15 cellular contexts compared by ENCODE assay signal in genomic region chr17:75341784-75342183, GRCh38. TPM values are rescaled to one million over a fixed set of nuclear protein-coding genes. Genes with fewer than 3 reads are reported as not detected.
DNase-seq lines count a peak whose midpoint lies in the region; ATAC-seq and TF ChIP-seq lines count a peak whose summit lies in the region.
"Had no signal": no experiment of that assay in that cellular context is flagged by ENCODE, and none has a peak within 500 bp of the region (broad histone marks: within the 10 kb centered on the region; RNA-seq: fewer than 3 reads in every experiment).

No MANE protein-coding gene starts in this region.

- H3K27me3 ChIP-seq in Karpas-422 (ENCODE audit: low read length) (no peaks in the 10 kb centered on the region), osteoblast (ENCODE audit: insufficient read depth, low read length) (no peaks in the 10 kb centered on the region), tibial nerve (no peaks in the 10 kb centered on the region)
- H3K27me3 ChIP-seq: gastroesophageal sphincter had no signal

- no peak for ATAC-seq in activated naive CD8-positive, alpha-beta T cell treated with anti-CD3 and anti-CD28 coated beads, Interleukin-2, amount 10 ng/mL, durations not matched to agents 7 days and 5 days (ENCODE audit: low read depth)
- no peak for ATAC-seq in Right ventricle myocardium inferior
- ATAC-seq: activated naive CD4-positive, alpha-beta T cell treated with anti-CD3 and anti-CD28 coated beads, Interleukin-2, amount 50 U/mL, for 72 hours; gastroesophageal sphincter; SK-N-SH treated with all-trans-retinoic acid at 6 μM for 48 hours had no signal

- H3K27ac Mint-ChIP-seq in activated CD4-positive, alpha-beta T cell treated with anti-CD3 and anti-CD28 coated beads, Interleukin-2, amount 10 ng/mL, durations not matched to agents 7 days and 5 days = peak overlapping the region; percentile 80
- peak overlapping the region; percentile 83 for H3K27ac Mint-ChIP-seq in activated naive CD8-positive, alpha-beta T cell treated with anti-CD3 and anti-CD28 coated beads, Interleukin-2, amount 10 ng/mL, durations not matched to agents 7 days and 5 days

- peaks cover 10% of the 10 kb centered on the region; the same call in 1 of the 2 replicates for H4K20me1 ChIP-seq in Karpas-422 (ENCODE audit: insufficient read depth, low read depth, low read length)
- H4K20me1 ChIP-seq in osteoblast (ENCODE audit: insufficient read depth, low read length) = peaks cover 44% of the 10 kb centered on the region

- TF ChIP-seq CTCF in osteoblast (IDR thresholded peaks at IDR 0.05; ENCODE audit: extremely low read depth, low read depth, low read length) = no peak
- TF ChIP-seq CTCF in tibial nerve (IDR thresholded peaks at IDR 0.05) = no peak

- peak overlapping the region; percentile 90; the same call in 1 of the 2 replicates for H3K27ac ChIP-seq in Karpas-422 (ENCODE audit: low read length)
- H3K27ac ChIP-seq in osteoblast (ENCODE audit: low read depth, low read length) = no peak overlapping the region
- no peak overlapping the region for H3K27ac ChIP-seq in tibial nerve
- H3K27ac ChIP-seq: gastroesophageal sphincter, thoracic aorta had no signal

- TF ChIP-seq EP300 in tibial nerve (IDR thresholded peaks at IDR 0.05) = no peak

- H3K4me3 ChIP-seq in Karpas-422 (ENCODE audit: low read length) = no peak overlapping the region
- no peak overlapping the region for H3K4me3 ChIP-seq in osteoblast (ENCODE audit: insufficient read depth, low read length)
- H3K4me3 ChIP-seq in tibial nerve = no peak overlapping the region
- H3K4me3 ChIP-seq: gastroesophageal sphincter, thoracic aorta had no signal

- intact Hi-C loops in Right ventricle myocardium inferior (cut with DNase I) = no loop called here

- no peak overlapping the region for H3K4me3 Mint-ChIP-seq in activated CD4-positive, alpha-beta T cell treated with anti-CD3 and anti-CD28 coated beads, Interleukin-2, amount 10 ng/mL, durations not matched to agents 7 days and 5 days
- H3K4me3 Mint-ChIP-seq in activated naive CD8-positive, alpha-beta T cell treated with anti-CD3 and anti-CD28 coated beads, Interleukin-2, amount 10 ng/mL, durations not matched to agents 7 days and 5 days = peak overlapping the region; percentile 23

- DNase-seq in activated CD4-positive, alpha-beta T cell treated with anti-CD3 and anti-CD28 coated beads, Interleukin-2, amount 10 ng/mL, durations not matched to agents 7 days and 5 days = no peak
- DNase-seq in activated CD4-positive, alpha-beta T cell treated with anti-CD3 and anti-CD28 coated beads, Interleukin-2, amount 50 U/mL, for 1 hour = no peak
- no peak for DNase-seq in Karpas-422
- no peak for DNase-seq in activated naive CD8-positive, alpha-beta T cell treated with anti-CD3 and anti-CD28 coated beads, Interleukin-2, amount 10 ng/mL, durations not matched to agents 7 days and 5 days
- peak; percentile 41 for DNase-seq in osteoblast (ENCODE audit: insufficient read length, low spot score, missing footprints)
- no peak for DNase-seq in Right ventricle myocardium inferior (ENCODE audit: missing footprints)
- no peak for DNase-seq in NAMALWA (ENCODE audit: low spot score)
- DNase-seq in tibial nerve (ENCODE audit: low spot score in 2 of 2) = no peak
- DNase-seq: activated CD4-positive, alpha-beta T cell treated with anti-CD3 and anti-CD28 coated beads for 48 hours; NCI-H1048; OCI-M1 had no signal

- H3K9me3 Mint-ChIP-seq in activated CD4-positive, alpha-beta T cell treated with anti-CD3 and anti-CD28 coated beads, Interleukin-2, amount 10 ng/mL, durations not matched to agents 7 days and 5 days = no peaks in the 10 kb centered on the region
- no peaks in the 10 kb centered on the region for H3K9me3 Mint-ChIP-seq in activated naive CD8-positive, alpha-beta T cell treated with anti-CD3 and anti-CD28 coated beads, Interleukin-2, amount 10 ng/mL, durations not matched to agents 7 days and 5 days

- peaks cover 90% of the 10 kb centered on the region for H3K4me1 ChIP-seq in Karpas-422 (ENCODE audit: low read length)
- H3K4me1 ChIP-seq in osteoblast (ENCODE audit: insufficient read depth, low read length) = peaks cover 26% of the 10 kb centered on the region
- H3K4me1 ChIP-seq in tibial nerve = peaks cover 0 to 69% (median 24%) of the 10 kb centered on the region in 4 donors

- H3K36me3 ChIP-seq in Karpas-422 (ENCODE audit: insufficient read depth, low read length) (no peaks in the 10 kb centered on the region), osteoblast (ENCODE audit: insufficient read depth, low read length) (no peaks in the 10 kb centered on the region), tibial nerve (no peaks in the 10 kb centered on the region)
- H3K36me3 ChIP-seq: gastroesophageal sphincter, thoracic aorta had no signal

- no peak overlapping the region for H3K9ac ChIP-seq in Karpas-422 (ENCODE audit: low read length)

- WGBS in tibial nerve, 2 donors = 80% methylated on average over 6 of the region's 6 CpGs

- H3K9me3 ChIP-seq in Karpas-422 (ENCODE audit: low read length) (no peaks in the 10 kb centered on the region), osteoblast (ENCODE audit: low read depth, low read length) (no peaks in the 10 kb centered on the region), tibial nerve (no peaks in the 10 kb centered on the region)
- H3K9me3 ChIP-seq: gastroesophageal sphincter, thoracic aorta had no signal

- H3K27me3 Mint-ChIP-seq in activated CD4-positive, alpha-beta T cell treated with anti-CD3 and anti-CD28 coated beads, Interleukin-2, amount 10 ng/mL, durations not matched to agents 7 days and 5 days = no peaks in the 10 kb centered on the region
- H3K27me3 Mint-ChIP-seq in activated naive CD8-positive, alpha-beta T cell treated with anti-CD3 and anti-CD28 coated beads, Interleukin-2, amount 10 ng/mL, durations not matched to agents 7 days and 5 days = no peaks in the 10 kb centered on the region

- CTCF ChIA-PET in activated CD4-positive, alpha-beta T cell treated with anti-CD3 and anti-CD28 coated beads, Interleukin-2, amount 10 ng/mL, durations not matched to agents 7 days and 5 days (lab: Charles Lee) = interaction anchor here (0.6 kb wide), 1 partner anchor 11 kb away, joined by 3 read pairs; no protein-coding TSS in a partner anchor

- H3K79me2 ChIP-seq in Karpas-422 (ENCODE audit: low read length) (peaks cover 85% of the 10 kb centered on the region), osteoblast (ENCODE audit: insufficient read depth, low read length) (peaks cover 69% of the 10 kb centered on the region)

- POLR2A ChIA-PET in activated CD4-positive, alpha-beta T cell treated with anti-CD3 and anti-CD28 coated beads, Interleukin-2, amount 10 ng/mL, durations not matched to agents 7 days and 5 days (lab: Charles Lee) = interaction anchor here (0.6 kb wide), 2 partner anchors 38 to 44 kb away, joined by 4 to 8 read pairs; no protein-coding TSS in a partner anchor
- POLR2A ChIA-PET in activated naive CD8-positive, alpha-beta T cell treated with anti-CD3 and anti-CD28 coated beads, Interleukin-2, amount 10 ng/mL, durations not matched to agents 7 days and 5 days (lab: Charles Lee) = interaction anchor here (0.9 kb wide), 1 partner anchor 17 kb away, joined by 3 read pairs; no protein-coding TSS in a partner anchor

- TF ChIP-seq POLR2A in tibial nerve (IDR thresholded peaks at IDR 0.05) = no peak

- H2AFZ ChIP-seq in Karpas-422 (ENCODE audit: low read length) = no peak overlapping the region
- no peak overlapping the region for H2AFZ ChIP-seq in osteoblast (ENCODE audit: low read length)

- no peaks in the 10 kb centered on the region for H3K9me2 ChIP-seq in Karpas-422 (replicated peaks; ENCODE audit: insufficient read depth, low read length)

- H3K4me2 ChIP-seq in Karpas-422 (ENCODE audit: low read depth, low read length, poor library complexity, severe bottlenecking) (no peak overlapping the region), osteoblast (ENCODE audit: insufficient read depth, low read length) (no peak overlapping the region)

- H3K36me3 Mint-ChIP-seq in activated CD4-positive, alpha-beta T cell treated with anti-CD3 and anti-CD28 coated beads, Interleukin-2, amount 10 ng/mL, durations not matched to agents 7 days and 5 days (ENCODE audit: low read depth) = peaks cover 16% of the 10 kb centered on the region
- peaks cover 9% of the 10 kb centered on the region for H3K36me3 Mint-ChIP-seq in activated naive CD8-positive, alpha-beta T cell treated with anti-CD3 and anti-CD28 coated beads, Interleukin-2, amount 10 ng/mL, durations not matched to agents 7 days and 5 days

- H3K4me1 Mint-ChIP-seq in activated CD4-positive, alpha-beta T cell treated with anti-CD3 and anti-CD28 coated beads, Interleukin-2, amount 10 ng/mL, durations not matched to agents 7 days and 5 days = peaks cover 80% of the 10 kb centered on the region
- H3K4me1 Mint-ChIP-seq in activated naive CD8-positive, alpha-beta T cell treated with anti-CD3 and anti-CD28 coated beads, Interleukin-2, amount 10 ng/mL, durations not matched to agents 7 days and 5 days = peaks cover 63% of the 10 kb centered on the region

RNA-seq across cellular contexts. Expression of gene SLC25A19, which starts 52.6 kb away (rescaled TPM):
- total RNA-seq in activated CD4-positive, alpha-beta T cell treated with anti-CD3 and anti-CD28 coated beads, Interleukin-2, amount 10 ng/mL, durations not matched to agents 7 days and 5 days = 10 to 100 TPM; 27.6 to 30.5 TPM
- 36.5 and 43.1 TPM in 2 replicates for total RNA-seq in Karpas-422 (2014; rRNA removed; shearing (Covaris generic); ENCODE audit: low replicate concordance)
- total RNA-seq in activated naive CD8-positive, alpha-beta T cell treated with anti-CD3 and anti-CD28 coated beads, Interleukin-2, amount 10 ng/mL, durations not matched to agents 7 days and 5 days = 10 to 100 TPM; 26.7 to 27.9 TPM
- total RNA-seq in osteoblast (4.7 and 7.1 TPM in 2 replicates), Right ventricle myocardium inferior (19.5 TPM), tibial nerve (10 to 100 TPM; 16.7 to 23.1 (median 20.1) TPM)
